8 cellular contexts compared by ENCODE assay signal in the genomic region with DNA sequence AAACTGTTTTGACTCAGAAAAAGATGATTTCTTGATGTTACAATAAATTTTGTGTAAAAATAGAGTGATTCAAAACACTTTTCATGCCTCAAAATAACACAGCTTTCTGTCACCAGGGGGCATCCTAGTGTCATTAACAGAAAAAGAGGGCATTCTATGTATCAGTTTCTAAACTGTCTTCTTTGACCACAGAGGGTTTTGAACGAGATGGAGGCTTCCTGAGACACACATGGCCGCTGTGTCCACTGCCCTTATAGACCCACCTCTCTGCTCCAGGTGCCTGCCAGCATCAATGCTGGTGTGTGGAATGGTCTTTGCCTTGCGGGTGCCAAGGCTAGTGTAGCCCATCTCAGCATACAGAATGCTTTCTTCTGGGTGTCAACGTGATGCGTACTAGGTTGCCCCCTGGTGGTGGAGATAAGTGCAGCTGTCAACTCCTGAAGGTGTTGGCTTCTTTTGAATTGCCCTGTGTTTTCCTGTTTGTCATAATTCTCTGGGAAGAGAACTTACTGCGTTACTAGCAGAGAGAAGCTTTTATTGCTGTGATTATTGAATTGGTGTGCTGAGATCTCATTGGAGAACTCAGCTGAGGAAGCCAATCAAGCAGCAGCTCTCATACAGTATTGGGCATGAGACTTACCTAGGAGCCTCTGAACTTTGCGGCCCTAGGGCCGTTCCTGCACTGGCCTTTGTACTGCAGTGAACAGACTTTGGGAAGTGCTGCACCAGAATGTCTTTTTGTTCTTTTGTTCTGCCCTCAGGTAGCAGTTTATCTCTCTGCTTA. TPM values are rescaled to one million over a fixed set of nuclear protein-coding genes. Genes with fewer than 3 reads are reported as not detected.
DNase-seq lines count a peak whose midpoint lies in the region; ATAC-seq and TF ChIP-seq lines count a peak whose summit lies in the region.

No MANE protein-coding gene starts in this region.

- WGBS in prostate gland, result 43% methylated on average over 8 of the region's 8 CpGs
- WGBS in aorta, 2 donors, result 55 to 68% methylated on average over 8 of the region's 8 CpGs

- H2AFZ ChIP-seq in Loucy (ENCODE audit: low read length), result no peak overlapping the region
- no peak overlapping the region for H2AFZ ChIP-seq in SU-DHL-6 (ENCODE audit: low read depth, low read length, severe bottlenecking)

- H3K4me1 ChIP-seq in Loucy (ENCODE audit: insufficient read depth, low read length, poor library complexity, severe bottlenecking), result peaks cover 5% of the 10 kb centered on the region
- peaks cover 28% of the 10 kb centered on the region for H3K4me1 ChIP-seq in prostate gland (replicated peaks)
- H3K4me1 ChIP-seq in aorta (ENCODE audit: control insufficient read depth in 1 of 2, insufficient read depth in 2 of 2, low read length in 2 of 2), result no peaks in the 10 kb centered on the region

- H3K4me2 ChIP-seq in Loucy (ENCODE audit: low read depth, low read length, poor library complexity, severe bottlenecking) (peak overlapping the region; percentile 47), SU-DHL-6 (ENCODE audit: low read depth, low read length, poor library complexity, severe bottlenecking) (peak overlapping the region; percentile 37)

- H3K9ac ChIP-seq in Loucy (ENCODE audit: low read depth, low read length, poor library complexity, severe bottlenecking), result no peak overlapping the region
- no peak overlapping the region for H3K9ac ChIP-seq in SU-DHL-6 (ENCODE audit: low read length)

- DNase-seq in DMS114 treated with DMSO at 0.1 percent for 48 hours (lab: John Stamatoyannopoulos, UW; ENCODE audit: unreplicated experiment) (peak; percentile 51), Right ventricle myocardium superior (peak; percentile 77), prostate gland (ENCODE audit: low spot score) (peak; percentile 80), aorta (peak; percentile 78 to 86)
- peak; percentile 76 for DNase-seq in activated naive CD8-positive, alpha-beta T cell treated with anti-CD3 and anti-CD28 coated beads, Interleukin-2, amount 10 ng/mL, durations not matched to agents 7 days and 5 days

- POLR2A ChIA-PET in activated naive CD8-positive, alpha-beta T cell treated with anti-CD3 and anti-CD28 coated beads, Interleukin-2, amount 10 ng/mL, durations not matched to agents 7 days and 5 days (lab: Charles Lee), result interaction anchor here (0.6 to 1.2 kb wide), 2 partner anchors 135 to 234 kb away, joined by 4 to 8 read pairs; a partner anchor contains a TSS

- H3K36me3 Mint-ChIP-seq in activated naive CD8-positive, alpha-beta T cell treated with anti-CD3 and anti-CD28 coated beads, Interleukin-2, amount 10 ng/mL, durations not matched to agents 7 days and 5 days, result peaks cover 13% of the 10 kb centered on the region

- H3K79me2 ChIP-seq in Loucy (ENCODE audit: insufficient read depth, low read length) (peaks cover 91% of the 10 kb centered on the region), SU-DHL-6 (ENCODE audit: insufficient read depth, low read length) (peaks cover 79% of the 10 kb centered on the region)

- H3K4me3 Mint-ChIP-seq in activated naive CD8-positive, alpha-beta T cell treated with anti-CD3 and anti-CD28 coated beads, Interleukin-2, amount 10 ng/mL, durations not matched to agents 7 days and 5 days, result peak overlapping the region; percentile 54

- TF ChIP-seq POLR2A in prostate gland (IDR thresholded peaks at IDR 0.05), result no peak

- no peaks in the 10 kb centered on the region for H3K9me2 ChIP-seq in Loucy (replicated peaks; ENCODE audit: low read depth, low read length)
- no peaks in the 10 kb centered on the region for H3K9me2 ChIP-seq in SU-DHL-6 (replicated peaks; ENCODE audit: insufficient read depth, low read length)

- H3K27me3 ChIP-seq in Loucy (ENCODE audit: insufficient read depth, low read length, poor library complexity, severe bottlenecking), result no peaks in the 10 kb centered on the region
- H3K27me3 ChIP-seq in SU-DHL-6 (ENCODE audit: low read length), result no peaks in the 10 kb centered on the region
- no peaks in the 10 kb centered on the region for H3K27me3 ChIP-seq in prostate gland (replicated peaks; ENCODE audit: insufficient read depth)
- H3K27me3 ChIP-seq in aorta (ENCODE audit: control insufficient read depth in 1 of 2, insufficient read depth in 2 of 2, low read length in 1 of 2), result no peaks in the 10 kb centered on the region

- no peak overlapping the region for H3K4me3 ChIP-seq in Loucy (ENCODE audit: low read length, poor library complexity, severe bottlenecking)
- H3K4me3 ChIP-seq in SU-DHL-6 (ENCODE audit: insufficient read depth, low read length, poor library complexity, severe bottlenecking), result no peak overlapping the region
- H3K4me3 ChIP-seq in prostate gland, result no peak overlapping the region
- H3K4me3 ChIP-seq in aorta (ENCODE audit: low read length in 2 of 2), result no peak overlapping the region

- peak overlapping the region; percentile 1 for H3K27ac Mint-ChIP-seq in activated naive CD8-positive, alpha-beta T cell treated with anti-CD3 and anti-CD28 coated beads, Interleukin-2, amount 10 ng/mL, durations not matched to agents 7 days and 5 days

- H3K27me3 Mint-ChIP-seq in activated naive CD8-positive, alpha-beta T cell treated with anti-CD3 and anti-CD28 coated beads, Interleukin-2, amount 10 ng/mL, durations not matched to agents 7 days and 5 days, result no peaks in the 10 kb centered on the region

- no peak overlapping the region; the same call in 1 of the 2 replicates for H3K27ac ChIP-seq in SU-DHL-6 (ENCODE audit: low read depth, low read length)
- H3K27ac ChIP-seq in prostate gland, result peak overlapping the region; percentile 44 to 59
- no peak overlapping the region for H3K27ac ChIP-seq in aorta (ENCODE audit: low read depth in 1 of 2, low read length in 2 of 2)

- H3K9me3 Mint-ChIP-seq in activated naive CD8-positive, alpha-beta T cell treated with anti-CD3 and anti-CD28 coated beads, Interleukin-2, amount 10 ng/mL, durations not matched to agents 7 days and 5 days, result no peaks in the 10 kb centered on the region

- H4K20me1 ChIP-seq in Loucy (ENCODE audit: insufficient read depth, low read length, poor library complexity, severe bottlenecking) (peaks cover 78% of the 10 kb centered on the region), SU-DHL-6 (ENCODE audit: low read depth, low read length) (no peaks in the 10 kb centered on the region)

- peak; percentile 93 for TF ChIP-seq CTCF in Loucy (conservative IDR thresholded peaks at IDR 0.05; ENCODE audit: low read length)
- peak; percentile 82 for TF ChIP-seq CTCF in SU-DHL-6 (IDR thresholded peaks at IDR 0.05; ENCODE audit: insufficient read depth, low read length, poor library complexity, severe bottlenecking)
- TF ChIP-seq CTCF in prostate gland (IDR thresholded peaks at IDR 0.05), result peak; percentile 75 to 95 (median 87)

- peaks cover 27% of the 10 kb centered on the region for H3K4me1 Mint-ChIP-seq in activated naive CD8-positive, alpha-beta T cell treated with anti-CD3 and anti-CD28 coated beads, Interleukin-2, amount 10 ng/mL, durations not matched to agents 7 days and 5 days

- ATAC-seq in GM21529 (IDR thresholded peaks at IDR 0.05; ENCODE audit: unreplicated experiment) (peak; percentile 72), Right ventricle myocardium superior (ENCODE audit: poor library complexity) (peak; percentile 62), aorta (ENCODE audit: low FRiP score) (peak; percentile 85)
- ATAC-seq in activated naive CD8-positive, alpha-beta T cell treated with anti-CD3 and anti-CD28 coated beads, Interleukin-2, amount 10 ng/mL, durations not matched to agents 7 days and 5 days (ENCODE audit: low read depth), result peak; percentile 74

- H3F3A ChIP-seq in Loucy (ENCODE audit: low read depth) (no peaks in the 10 kb centered on the region), SU-DHL-6 (ENCODE audit: insufficient read depth) (peaks cover 25% of the 10 kb centered on the region; the same call in 1 of the 2 replicates)

- intact Hi-C loops in Right ventricle myocardium superior (cut with DNase I) (loop anchor here (5.0 kb wide), 1 partner anchor 66 kb away; no protein-coding TSS in a partner anchor), prostate gland (cut with DNase I) (no loop called here), aorta (cut with DNase I) (loop anchor here in 1 of 2 donors (1.0 kb wide), 1 partner anchor 116 kb away; no protein-coding TSS in a partner anchor)

- H3K36me3 ChIP-seq in Loucy (ENCODE audit: insufficient read depth, low read length), result peaks cover 68% of the 10 kb centered on the region
- peaks cover 13% of the 10 kb centered on the region; the same call in 1 of the 2 replicates for H3K36me3 ChIP-seq in SU-DHL-6 (ENCODE audit: low read length)
- no peaks in the 10 kb centered on the region for H3K36me3 ChIP-seq in prostate gland
- no peaks in the 10 kb centered on the region for H3K36me3 ChIP-seq in aorta (ENCODE audit: control insufficient read depth in 1 of 2, insufficient read depth in 2 of 2, low read length in 1 of 2)

- H3K9me3 ChIP-seq in Loucy (ENCODE audit: insufficient read depth, low read depth, low read length) (no peaks in the 10 kb centered on the region), SU-DHL-6 (ENCODE audit: insufficient read depth, low read length) (no peaks in the 10 kb centered on the region), prostate gland (no peaks in the 10 kb centered on the region), aorta (ENCODE audit: control insufficient read depth, low read length) (no peaks in the 10 kb centered on the region)

RNA-seq across cellular contexts. Expression of a gene that starts 38.6 kb away (rescaled TPM):
- total RNA-seq in activated naive CD8-positive, alpha-beta T cell treated with anti-CD3 and anti-CD28 coated beads, Interleukin-2, amount 10 ng/mL, durations not matched to agents 7 days and 5 days, result 10 to 100 TPM; 75.2 to 75.8 TPM
- total RNA-seq in Right ventricle myocardium superior (70.6 TPM), prostate gland (10 to 100 TPM; 57.4 to 95.7 TPM), aorta (10 to 100 TPM; 53.4 to 59.4 TPM)
- polyA plus RNA-seq in aorta, result 10 to 100 TPM; 14.0 to 26.8 TPM

Comparison
In these comparisons a context has a peak if more than half of its experiments do, and no peak if none do; other contexts are left out.
1. H3K27ac ChIP-seq: peak in prostate gland (2 of 2); none in SU-DHL-6 (single experiment) and aorta (0 of 2).
2. Peak in every context shown above with its lines, with median percentiles within 50 percentile points of each other: DNase-seq, ATAC-seq and CTCF ChIP-seq.